Comparison of ENCODE assay signal across 1 cellular context in the genomic region with DNA sequence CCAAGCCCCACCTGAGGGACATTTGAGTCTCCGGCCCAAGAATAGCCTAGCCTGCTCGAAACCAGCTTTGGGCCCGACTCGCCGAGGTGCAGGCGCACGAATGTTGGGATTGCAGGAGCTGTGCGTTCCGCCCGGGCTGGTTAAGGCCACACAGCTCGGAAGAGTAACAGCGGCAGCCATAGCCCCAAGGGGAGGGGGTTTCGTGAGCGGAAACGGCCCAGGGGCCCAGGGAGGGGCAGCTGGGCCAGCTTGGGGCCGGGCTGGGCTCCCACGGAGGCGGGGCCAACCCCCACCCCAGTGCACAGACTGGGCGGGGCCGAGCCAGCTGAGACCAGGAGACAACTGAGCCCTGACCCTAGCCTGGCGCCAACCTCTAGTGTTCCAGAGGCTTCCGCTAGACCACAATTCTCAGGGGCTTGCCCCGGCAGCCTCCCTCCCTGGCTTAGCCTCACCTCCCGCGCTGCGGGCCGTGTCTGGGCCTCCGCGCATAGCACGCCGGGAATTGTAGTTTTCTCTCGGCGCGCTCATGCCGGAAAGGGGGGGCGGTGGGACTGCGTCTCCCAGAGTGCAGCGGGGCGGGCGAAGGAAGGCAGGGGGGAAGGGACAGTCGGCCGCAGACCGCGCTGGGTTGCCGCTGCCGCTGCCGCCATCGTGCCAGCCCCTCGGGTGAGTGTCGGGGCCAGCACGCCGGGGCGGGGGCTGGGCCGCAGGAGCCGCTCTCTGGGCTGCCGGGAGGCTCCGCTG.
TF ChIP-seq lines count a peak whose summit lies in the region.

Gene NUTF2, plus strand, starts transcription at position 614 of the 744 bp plus-strand sequence. CDS start 18,198 bp downstream, outside the sequence.

TF ChIP-seq in HepG2, 621 proteins besides CTCF, POLR2A, EP300 and RAD21 (continued from another document and continues in another):
- TF ChIP-seq BRCA1 (CRISPR knock-in tag; IDR thresholded peaks at IDR 0.05) (peak; percentile 33; the same call in 1 of the 2 replicates), MAZ (IDR thresholded peaks at IDR 0.05; ENCODE audit: borderline replicate concordance, low read depth, low read length) (peak; percentile 96), MAZ (CRISPR knock-in tag; IDR thresholded peaks at IDR 0.05; ENCODE audit: low read depth) (peak; percentile 98), ZNF414 (CRISPR knock-in tag; IDR thresholded peaks at IDR 0.05) (no peak), TBP (CRISPR knock-in tag; IDR thresholded peaks at IDR 0.05) (peak; percentile 30), NFIB (CRISPR knock-in tag; IDR thresholded peaks at IDR 0.05; ENCODE audit: borderline replicate concordance) (no peak), CBFB (CRISPR knock-in tag; IDR thresholded peaks at IDR 0.05) (peak; percentile 93), ZNF256 (CRISPR knock-in tag; conservative IDR thresholded peaks at IDR 0.05) (no peak), ZSCAN29 (CRISPR knock-in tag; conservative IDR thresholded peaks at IDR 0.05) (0 out of 2 replicates have a peak, but pooled peaks have one; percentile 29), POLR2AphosphoS5 (IDR thresholded peaks at IDR 0.05; ENCODE audit: low read depth, low read length) (peak; percentile 54), CC2D1A (CRISPR knock-in tag; IDR thresholded peaks at IDR 0.05) (0 out of 2 replicates have a peak, but pooled peaks have one; percentile 43), ZBTB46 (CRISPR knock-in tag; IDR thresholded peaks at IDR 0.05; ENCODE audit: borderline replicate concordance) (no peak), ZNF572 (CRISPR knock-in tag; IDR thresholded peaks at IDR 0.05) (peak; percentile 94; the same call in 1 of the 2 replicates), ZNF780A (CRISPR knock-in tag; IDR thresholded peaks at IDR 0.05) (no peak), HOMEZ (CRISPR knock-in tag; IDR thresholded peaks at IDR 0.05; ENCODE audit: low read depth) (peak; percentile 69), ZNF337 (CRISPR knock-in tag; IDR thresholded peaks at IDR 0.05; ENCODE audit: borderline replicate concordance, low read depth) (0 out of 2 replicates have a peak, but pooled peaks have one; percentile 49), ZNF770 (CRISPR knock-in tag; IDR thresholded peaks at IDR 0.05) (peak; percentile 100), ZNF543 (CRISPR knock-in tag; IDR thresholded peaks at IDR 0.05) (peak; percentile 86), BHLHE40 (IDR thresholded peaks at IDR 0.05; ENCODE audit: low read length) (0 out of 2 replicates have a peak, but pooled peaks have one; percentile 6), ZSCAN31 (CRISPR knock-in tag; IDR thresholded peaks at IDR 0.05; ENCODE audit: low read depth) (peak; percentile 93), ZNF20 (CRISPR knock-in tag; IDR thresholded peaks at IDR 0.05) (no peak), ZNF646 (CRISPR knock-in tag; IDR thresholded peaks at IDR 0.05) (0 out of 2 replicates have a peak, but pooled peaks have one; percentile 34), EHMT2 (IDR thresholded peaks at IDR 0.05; ENCODE audit: borderline replicate concordance, low read depth, low read length) (no peak), ATF2 (CRISPR knock-in tag; IDR thresholded peaks at IDR 0.05) (peak; percentile 64; the same call in 1 of the 2 replicates), ZNF891 (CRISPR knock-in tag; IDR thresholded peaks at IDR 0.05) (peak; percentile 28; the same call in 1 of the 2 replicates), ZNF501 (CRISPR knock-in tag; IDR thresholded peaks at IDR 0.05) (peak; percentile 91), ZNF136 (CRISPR knock-in tag; IDR thresholded peaks at IDR 0.05; ENCODE audit: low read depth) (peak; percentile 91; the same call in 1 of the 2 replicates), RBAK (CRISPR knock-in tag; IDR thresholded peaks at IDR 0.05) (peak; percentile 73; the same call in 1 of the 2 replicates)
- TF ChIP-seq, protein P1, sequence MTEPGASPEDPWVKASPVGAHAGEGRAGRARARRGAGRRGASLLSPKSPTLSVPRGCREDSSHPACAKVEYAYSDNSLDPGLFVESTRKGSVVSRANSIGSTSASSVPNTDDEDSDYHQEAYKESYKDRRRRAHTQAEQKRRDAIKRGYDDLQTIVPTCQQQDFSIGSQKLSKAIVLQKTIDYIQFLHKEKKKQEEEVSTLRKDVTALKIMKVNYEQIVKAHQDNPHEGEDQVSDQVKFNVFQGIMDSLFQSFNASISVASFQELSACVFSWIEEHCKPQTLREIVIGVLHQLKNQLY (CRISPR knock-in tag; IDR thresholded peaks at IDR 0.05), result peak; percentile 26; the same call in 1 of the 2 replicates
- TF ChIP-seq, protein P2, sequence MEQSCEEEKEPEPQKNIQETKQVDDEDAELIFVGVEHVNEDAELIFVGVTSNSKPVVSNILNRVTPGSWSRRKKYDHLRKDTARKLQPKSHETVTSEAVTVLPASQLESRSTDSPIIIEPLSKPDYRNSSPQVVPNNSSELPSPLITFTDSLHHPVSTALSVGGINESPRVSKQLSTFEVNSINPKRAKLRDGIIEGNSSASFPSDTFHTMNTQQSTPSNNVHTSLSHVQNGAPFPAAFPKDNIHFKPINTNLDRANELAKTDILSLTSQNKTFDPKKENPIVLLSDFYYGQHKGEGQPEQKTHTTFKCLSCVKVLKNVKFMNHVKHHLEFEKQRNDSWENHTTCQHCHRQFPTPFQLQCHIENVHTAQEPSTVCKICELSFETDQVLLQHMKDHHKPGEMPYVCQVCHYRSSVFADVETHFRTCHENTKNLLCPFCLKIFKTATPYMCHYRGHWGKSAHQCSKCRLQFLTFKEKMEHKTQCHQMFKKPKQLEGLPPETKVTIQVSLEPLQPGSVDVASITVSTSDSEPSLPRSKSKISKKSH (CRISPR knock-in tag; IDR thresholded peaks at IDR 0.05; ENCODE audit: borderline replicate concordance), result no peak; the same call in 1 of the 2 replicates
- TF ChIP-seq, protein P3, sequence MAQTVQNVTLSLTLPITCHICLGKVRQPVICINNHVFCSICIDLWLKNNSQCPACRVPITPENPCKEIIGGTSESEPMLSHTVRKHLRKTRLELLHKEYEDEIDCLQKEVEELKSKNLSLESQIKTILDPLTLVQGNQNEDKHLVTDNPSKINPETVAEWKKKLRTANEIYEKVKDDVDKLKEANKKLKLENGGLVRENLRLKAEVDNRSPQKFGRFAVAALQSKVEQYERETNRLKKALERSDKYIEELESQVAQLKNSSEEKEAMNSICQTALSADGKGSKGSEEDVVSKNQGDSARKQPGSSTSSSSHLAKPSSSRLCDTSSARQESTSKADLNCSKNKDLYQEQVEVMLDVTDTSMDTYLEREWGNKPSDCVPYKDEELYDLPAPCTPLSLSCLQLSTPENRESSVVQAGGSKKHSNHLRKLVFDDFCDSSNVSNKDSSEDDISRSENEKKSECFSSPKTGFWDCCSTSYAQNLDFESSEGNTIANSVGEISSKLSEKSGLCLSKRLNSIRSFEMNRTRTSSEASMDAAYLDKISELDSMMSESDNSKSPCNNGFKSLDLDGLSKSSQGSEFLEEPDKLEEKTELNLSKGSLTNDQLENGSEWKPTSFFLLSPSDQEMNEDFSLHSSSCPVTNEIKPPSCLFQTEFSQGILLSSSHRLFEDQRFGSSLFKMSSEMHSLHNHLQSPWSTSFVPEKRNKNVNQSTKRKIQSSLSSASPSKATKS (CRISPR knock-in tag; IDR thresholded peaks at IDR 0.05), result peak; percentile 83; the same call in 1 of the 2 replicates
